12 cellular contexts compared by ENCODE assay signal in genomic region chr4:103306870-103307345, GRCh38.
DNase-seq lines count a peak whose midpoint lies in the region; ATAC-seq and TF ChIP-seq lines count a peak whose summit lies in the region.
"Had no signal": no experiment of that assay in that cellular context is flagged by ENCODE, and none has a peak within 500 bp of the region (broad histone marks: within the 10 kb centered on the region; RNA-seq: fewer than 3 reads in every experiment).

No MANE protein-coding gene starts in this region.

- H3K4me1 Mint-ChIP-seq in CD4-positive, alpha-beta T cell (ENCODE audit: low read depth) = no peaks in the 10 kb centered on the region

- H3K27me3 Mint-ChIP-seq in CD4-positive, alpha-beta T cell = peaks cover 4% of the 10 kb centered on the region

- no peaks in the 10 kb centered on the region for H3K27me3 ChIP-seq in BE2C
- H3K27me3 ChIP-seq in CD4-positive, alpha-beta T cell (ENCODE audit: control insufficient read depth, insufficient read depth, low read length) = peaks cover 3% of the 10 kb centered on the region

- H3K4me3 Mint-ChIP-seq in CD4-positive, alpha-beta T cell = no peak overlapping the region
- H3K4me3 Mint-ChIP-seq: activated CD8-positive, alpha-beta T cell treated with anti-CD3 and anti-CD28 coated beads, Interleukin-2, amount 10 ng/mL, durations not matched to agents 7 days and 5 days had no signal

- H3K36me3 ChIP-seq in BE2C = no peaks in the 10 kb centered on the region

- H3K4me3 ChIP-seq in BE2C (ENCODE audit: low read depth, low read length) = peak overlapping the region; percentile 10

- intact Hi-C loops in head of caudate nucleus (cut with DNase I) = no loop called here
- intact Hi-C loops in CD4-positive, alpha-beta T cell (cut with DNase I, micrococcal nuclease) = no loop called here

- H3K9me3 Mint-ChIP-seq in CD4-positive, alpha-beta T cell = peaks cover 4% of the 10 kb centered on the region

- DNase-seq in BE2C (peak; percentile 50), NCI-H69 (lab: John Stamatoyannopoulos, UW) (peak; percentile 26), head of caudate nucleus (peak; percentile 45 to 89 (median 76)), occipital lobe (lab: John Stamatoyannopoulos, UW) (peak; percentile 26)
- no peak for DNase-seq in activated CD8-positive, alpha-beta memory T cell treated with anti-CD3 and anti-CD28 coated beads, Interleukin-2, amount 50 U/mL, for 4 hours
- no peak for DNase-seq in CD4-positive, alpha-beta T cell
- DNase-seq: activated CD8-positive, alpha-beta T cell treated with anti-CD3 and anti-CD28 coated beads, Interleukin-2, amount 10 ng/mL, durations not matched to agents 7 days and 5 days; AML-193; RPMI8226; stimulated activated CD8-positive, alpha-beta memory T cell treated with anti-CD3 and anti-CD28 coated beads, Interleukin-4, amount 100 ng/mL, for 48 hours had no signal

- no peaks in the 10 kb centered on the region for H3K36me3 Mint-ChIP-seq in CD4-positive, alpha-beta T cell (ENCODE audit: low read depth)

- CTCF ChIA-PET in CD4-positive, alpha-beta T cell (lab: Charles Lee) = no interaction called here

- no peaks in the 10 kb centered on the region for H3K9me3 ChIP-seq in BE2C
- H3K9me3 ChIP-seq in CD4-positive, alpha-beta T cell (ENCODE audit: control insufficient read depth, low read length) = no peaks in the 10 kb centered on the region

- no peak overlapping the region for H3K27ac Mint-ChIP-seq in CD4-positive, alpha-beta T cell
- H3K27ac Mint-ChIP-seq: activated CD8-positive, alpha-beta T cell treated with anti-CD3 and anti-CD28 coated beads, Interleukin-2, amount 10 ng/mL, durations not matched to agents 7 days and 5 days had no signal

- TF ChIP-seq CTCF in BE2C (IDR thresholded peaks at IDR 0.05; ENCODE audit: low read depth, low read length) = no peak
- no peak for TF ChIP-seq CTCF in CD4-positive, alpha-beta T cell (IDR thresholded peaks at IDR 0.05)

- no peaks in the 10 kb centered on the region for H3K4me1 ChIP-seq in BE2C

- H3K27ac ChIP-seq in CD4-positive, alpha-beta T cell (ENCODE audit: low read depth, low read length) = no peak overlapping the region

- ATAC-seq in HG03565 (IDR thresholded peaks at IDR 0.05; ENCODE audit: unreplicated experiment) = no peak
- ATAC-seq in CD4-positive, alpha-beta T cell (ENCODE audit: poor library complexity) = no peak
- no peak for ATAC-seq in HG02970 (IDR thresholded peaks at IDR 0.05; ENCODE audit: low FRiP score, unreplicated experiment)
- ATAC-seq: activated CD8-positive, alpha-beta T cell treated with anti-CD3 and anti-CD28 coated beads, Interleukin-2, amount 10 ng/mL, durations not matched to agents 7 days and 5 days had no signal

- POLR2A ChIA-PET in CD4-positive, alpha-beta T cell (lab: Charles Lee) = no interaction called here

Comparison
In these comparisons a context has a peak if more than half of its experiments do, and no peak if none do; other contexts are left out.
1. DNase-seq: peak in BE2C (single experiment), NCI-H69 (single experiment), head of caudate nucleus (42 of 42) and occipital lobe (single experiment); none in activated CD8-positive, alpha-beta memory T cell treated with anti-CD3 and anti-CD28 coated beads, Interleukin-2, amount 50 U/mL, for 4 hours (single experiment) and CD4-positive, alpha-beta T cell (0 of 10).